8 cellular contexts compared by ENCODE assay signal in genomic region chr7:118214833-118215182, GRCh38. TPM values are rescaled to one million over a fixed set of nuclear protein-coding genes. Genes with fewer than 3 reads are reported as not detected.
A peak's percentile ranks its signal among the peaks of the same experiment; 100 is the strongest.
DNase-seq lines count a peak whose midpoint lies in the region; TF ChIP-seq lines count a peak whose summit lies in the region.

No MANE protein-coding gene starts in this region.

- H3K4me3 ChIP-seq in Jurkat, Clone E6-1 (ENCODE audit: low read length): peak overlapping the region; percentile 78
- H3K4me3 ChIP-seq in fibroblast of mammary gland (ENCODE audit: control insufficient read depth, low read depth, low read length): peak overlapping the region; percentile 77

- peaks cover 5% of the 10 kb centered on the region for H3K36me3 Mint-ChIP-seq in activated T-cell treated with anti-CD3 and anti-CD28 coated beads, Interleukin-2, amount 50 U/mL, for 24 hours (ENCODE audit: low read depth)

- no peaks in the 10 kb centered on the region for H3K9me3 Mint-ChIP-seq in activated T-cell treated with anti-CD3 and anti-CD28 coated beads, Interleukin-2, amount 50 U/mL, for 24 hours

- peak overlapping the region; percentile 92 for H3K27ac Mint-ChIP-seq in activated T-cell treated with anti-CD3 and anti-CD28 coated beads, Interleukin-2, amount 50 U/mL, for 24 hours

- peak overlapping the region; percentile 85 for H3K4me3 Mint-ChIP-seq in activated T-cell treated with anti-CD3 and anti-CD28 coated beads, Interleukin-2, amount 50 U/mL, for 24 hours

- peaks cover 13% of the 10 kb centered on the region for H3K4me1 Mint-ChIP-seq in activated T-cell treated with anti-CD3 and anti-CD28 coated beads, Interleukin-2, amount 50 U/mL, for 24 hours (ENCODE audit: low read depth)

- DNase-seq in activated T-cell treated with anti-CD3 and anti-CD28 coated beads, Interleukin-2, amount 50 U/mL, for 24 hours: no peak
- no peak for DNase-seq in activated T-cell treated with anti-CD3 and anti-CD28 coated beads, Interleukin-2, amount 50 U/mL, for 1 hour
- DNase-seq in Jurkat, Clone E6-1 (ENCODE audit: low read depth, low spot score): no peak
- DNase-seq in fibroblast of mammary gland (ENCODE audit: low read depth) (no peak), superior temporal gyrus (ENCODE audit: extremely low spot score) (peak; percentile 27), NCI-H1694 treated with DMSO at 0.1 percent for 48 hours (lab: John Stamatoyannopoulos, UW) (no peak), GM13976 (ENCODE audit: low spot score) (no peak), DMS114 treated with DMSO at 0.1 percent for 48 hours (lab: John Stamatoyannopoulos, UW; ENCODE audit: unreplicated experiment) (no peak)

- TF ChIP-seq CTCF in fibroblast of mammary gland (conservative IDR thresholded peaks at IDR 0.05; ENCODE audit: control insufficient read depth, insufficient read depth, low read depth, low read length): no peak
- no peak for TF ChIP-seq CTCF in GM13976 (IDR thresholded peaks at IDR 0.05; ENCODE audit: borderline replicate concordance, control extremely low read depth, extremely low read depth, insufficient read depth, missing control alignments)

- peaks cover 21% of the 10 kb centered on the region for H3K27me3 Mint-ChIP-seq in activated T-cell treated with anti-CD3 and anti-CD28 coated beads, Interleukin-2, amount 50 U/mL, for 24 hours

- in situ Hi-C loops in GM13976 (cut with MboI; ENCODE audit: low sequenced_read_pairs, unreplicated experiment): no loop called here

RNA-seq across cellular contexts. Expression of gene ANKRD7, which starts 9.7 kb away (rescaled TPM):
- polyA plus RNA-seq in Jurkat, Clone E6-1 (2012; ENCODE audit: insufficient read depth, insufficient read length): 2.7 TPM

RNA-seq across cellular contexts. Expression of gene LSM8, which starts 30.8 kb away (rescaled TPM):
- 142 TPM for polyA plus RNA-seq in Jurkat, Clone E6-1 (2012; ENCODE audit: insufficient read depth, insufficient read length)
